ENCODE assay signal across 34 cellular contexts in the genomic region with DNA sequence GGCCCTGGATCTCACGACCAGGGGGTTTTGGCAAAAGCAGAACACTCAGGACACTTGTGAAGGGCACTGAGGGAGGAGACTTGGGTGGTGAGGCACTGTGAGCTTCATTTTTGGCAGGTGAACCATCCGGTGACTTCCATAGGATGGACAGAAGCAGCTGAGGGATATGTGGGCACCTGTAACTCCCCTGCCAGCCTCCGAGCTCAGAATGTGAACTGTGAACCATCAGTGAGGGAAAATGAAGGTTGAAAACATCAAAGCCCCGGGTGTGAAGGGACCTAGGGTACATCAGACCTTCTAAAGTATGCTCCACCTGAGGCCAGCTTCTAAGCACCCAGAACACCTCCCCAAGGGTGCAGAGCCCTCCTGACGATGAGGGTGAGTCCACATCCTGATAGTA.
"Had no signal": no experiment of that assay in that cellular context is flagged by ENCODE, and none has a peak within 500 bp of the region (broad histone marks: within the 10 kb centered on the region; RNA-seq: fewer than 3 reads in every experiment).

No MANE protein-coding gene starts in this region.

- H3K27me3 ChIP-seq: MG63 had no signal

- H3K27ac ChIP-seq: KMS-11 had no signal

- DNase-seq: Karpas-422, Kasumi-1, KG1, MG63, MM.1S, MV-4-11, NCI-H1048, NCI-H1092, NCI-H1092 treated with DMSO at 0.1 percent for 48 hours, NCI-H1105, NCI-H1105 treated with DMSO at 0.1 percent for 48 hours, NCI-H1417, NCI-H1417 treated with DMSO at 0.1 percent for 48 hours, NCI-H1436, NCI-H1436 treated with DMSO at 0.1 percent for 48 hours, NCI-H146, NCI-H1694, NCI-H1694 treated with DMSO at 0.1 percent for 48 hours, NCI-H187, NCI-H187 treated with DMSO at 0.1 percent for 48 hours, NCI-H1930, NCI-H2029, NCI-H2029 treated with DMSO at 0.1 percent for 48 hours, NCI-H2081, NCI-H2081 treated with DMSO at 0.1 percent for 48 hours, NCI-H2107, NCI-H2171, NCI-H2171 treated with DMSO at 0.1 percent for 48 hours, NCI-H2227 treated with DMSO at 0.1 percent for 48 hours, NCI-H226, NCI-H345, NCI-H446, NCI-H446 treated with DMSO at 0.1 percent for 48 hours had no signal

- H3K36me3 ChIP-seq: MG63 had no signal

- H3K9me3 ChIP-seq: MG63 had no signal

- H3K4me3 ChIP-seq: MG63 had no signal
